ENCODE assay signal across 1 cellular context in genomic region chrX:1144293-1144692, GRCh38.
A peak's percentile ranks its signal among the peaks of the same experiment; 100 is the strongest.
TF ChIP-seq lines count a peak whose summit lies in the region.

No MANE protein-coding gene starts in this region.

TF ChIP-seq in HEK293, 187 proteins besides CTCF, POLR2A, EP300 and RAD21 (continued from another document):
- TF ChIP-seq ZNF48 (tag by site-specific recombination; IDR thresholded peaks at IDR 0.05) (no peak), ZNF366 (tag by site-specific recombination; conservative IDR thresholded peaks at IDR 0.05) (no peak), ZBTB1 (tag by site-specific recombination; IDR thresholded peaks at IDR 0.05) (no peak), ZNF132 (tag by site-specific recombination; IDR thresholded peaks at IDR 0.05; ENCODE audit: borderline replicate concordance) (no peak), ZNF560 (tag by site-specific recombination; IDR thresholded peaks at IDR 0.05; ENCODE audit: borderline replicate concordance) (no peak), KLF1 (tag by site-specific recombination; IDR thresholded peaks at IDR 0.05) (no peak), ZNF704 (tag by site-specific recombination; IDR thresholded peaks at IDR 0.05) (no peak), ZNF221 (tag by site-specific recombination; IDR thresholded peaks at IDR 0.05; ENCODE audit: borderline replicate concordance) (no peak), ZFP37 (tag by site-specific recombination; IDR thresholded peaks at IDR 0.05) (no peak), ZNF214 (tag by site-specific recombination; IDR thresholded peaks at IDR 0.05; ENCODE audit: borderline replicate concordance) (no peak), ZBTB48 (tag by site-specific recombination; IDR thresholded peaks at IDR 0.05) (no peak), ZNF239 (tag by site-specific recombination; IDR thresholded peaks at IDR 0.05) (no peak), ZNF510 (tag by site-specific recombination; IDR thresholded peaks at IDR 0.05; ENCODE audit: insufficient replicate concordance) (no peak), ZNF843 (tag by site-specific recombination; IDR thresholded peaks at IDR 0.05) (no peak), ZNF394 (tag by site-specific recombination; IDR thresholded peaks at IDR 0.05; ENCODE audit: borderline replicate concordance) (no peak), ZNF23 (tag by site-specific recombination; IDR thresholded peaks at IDR 0.05; ENCODE audit: borderline replicate concordance) (no peak), RBAK (tag by site-specific recombination; IDR thresholded peaks at IDR 0.05) (no peak), ZNF707 (tag by site-specific recombination; IDR thresholded peaks at IDR 0.05) (no peak), ZSCAN5A (tag by site-specific recombination; IDR thresholded peaks at IDR 0.05) (no peak), PRDM6 (tag by site-specific recombination; IDR thresholded peaks at IDR 0.05) (peak; percentile 62), ZNF639 (tag by site-specific recombination; IDR thresholded peaks at IDR 0.05) (peak; percentile 74; the same call in 1 of the 2 replicates), ZNF341 (tag by site-specific recombination; IDR thresholded peaks at IDR 0.05; ENCODE audit: low read depth) (no peak), ZNF302 (tag by site-specific recombination; IDR thresholded peaks at IDR 0.05; ENCODE audit: low read depth) (no peak), ZNF629 (tag by site-specific recombination; IDR thresholded peaks at IDR 0.05) (peak; percentile 86), ZNF169 (tag by site-specific recombination; IDR thresholded peaks at IDR 0.05) (no peak), ZNF335 (tag by site-specific recombination; conservative IDR thresholded peaks at IDR 0.05) (no peak), KLF8 (tag by site-specific recombination; IDR thresholded peaks at IDR 0.05) (0 out of 2 replicates have a peak, but pooled peaks have one; percentile 51), ZBTB44 (tag by site-specific recombination; IDR thresholded peaks at IDR 0.05) (no peak), HIC1 (tag by site-specific recombination; IDR thresholded peaks at IDR 0.05) (peak; percentile 60)
- TF ChIP-seq, protein P1, sequence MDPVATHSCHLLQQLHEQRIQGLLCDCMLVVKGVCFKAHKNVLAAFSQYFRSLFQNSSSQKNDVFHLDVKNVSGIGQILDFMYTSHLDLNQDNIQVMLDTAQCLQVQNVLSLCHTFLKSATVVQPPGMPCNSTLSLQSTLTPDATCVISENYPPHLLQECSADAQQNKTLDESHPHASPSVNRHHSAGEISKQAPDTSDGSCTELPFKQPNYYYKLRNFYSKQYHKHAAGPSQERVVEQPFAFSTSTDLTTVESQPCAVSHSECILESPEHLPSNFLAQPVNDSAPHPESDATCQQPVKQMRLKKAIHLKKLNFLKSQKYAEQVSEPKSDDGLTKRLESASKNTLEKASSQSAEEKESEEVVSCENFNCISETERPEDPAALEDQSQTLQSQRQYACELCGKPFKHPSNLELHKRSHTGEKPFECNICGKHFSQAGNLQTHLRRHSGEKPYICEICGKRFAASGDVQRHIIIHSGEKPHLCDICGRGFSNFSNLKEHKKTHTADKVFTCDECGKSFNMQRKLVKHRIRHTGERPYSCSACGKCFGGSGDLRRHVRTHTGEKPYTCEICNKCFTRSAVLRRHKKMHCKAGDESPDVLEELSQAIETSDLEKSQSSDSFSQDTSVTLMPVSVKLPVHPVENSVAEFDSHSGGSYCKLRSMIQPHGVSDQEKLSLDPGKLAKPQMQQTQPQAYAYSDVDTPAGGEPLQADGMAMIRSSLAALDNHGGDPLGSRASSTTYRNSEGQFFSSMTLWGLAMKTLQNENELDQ (tag by site-specific recombination; IDR thresholded peaks at IDR 0.05; ENCODE audit: low read depth), result no peak
- TF ChIP-seq, protein P2, sequence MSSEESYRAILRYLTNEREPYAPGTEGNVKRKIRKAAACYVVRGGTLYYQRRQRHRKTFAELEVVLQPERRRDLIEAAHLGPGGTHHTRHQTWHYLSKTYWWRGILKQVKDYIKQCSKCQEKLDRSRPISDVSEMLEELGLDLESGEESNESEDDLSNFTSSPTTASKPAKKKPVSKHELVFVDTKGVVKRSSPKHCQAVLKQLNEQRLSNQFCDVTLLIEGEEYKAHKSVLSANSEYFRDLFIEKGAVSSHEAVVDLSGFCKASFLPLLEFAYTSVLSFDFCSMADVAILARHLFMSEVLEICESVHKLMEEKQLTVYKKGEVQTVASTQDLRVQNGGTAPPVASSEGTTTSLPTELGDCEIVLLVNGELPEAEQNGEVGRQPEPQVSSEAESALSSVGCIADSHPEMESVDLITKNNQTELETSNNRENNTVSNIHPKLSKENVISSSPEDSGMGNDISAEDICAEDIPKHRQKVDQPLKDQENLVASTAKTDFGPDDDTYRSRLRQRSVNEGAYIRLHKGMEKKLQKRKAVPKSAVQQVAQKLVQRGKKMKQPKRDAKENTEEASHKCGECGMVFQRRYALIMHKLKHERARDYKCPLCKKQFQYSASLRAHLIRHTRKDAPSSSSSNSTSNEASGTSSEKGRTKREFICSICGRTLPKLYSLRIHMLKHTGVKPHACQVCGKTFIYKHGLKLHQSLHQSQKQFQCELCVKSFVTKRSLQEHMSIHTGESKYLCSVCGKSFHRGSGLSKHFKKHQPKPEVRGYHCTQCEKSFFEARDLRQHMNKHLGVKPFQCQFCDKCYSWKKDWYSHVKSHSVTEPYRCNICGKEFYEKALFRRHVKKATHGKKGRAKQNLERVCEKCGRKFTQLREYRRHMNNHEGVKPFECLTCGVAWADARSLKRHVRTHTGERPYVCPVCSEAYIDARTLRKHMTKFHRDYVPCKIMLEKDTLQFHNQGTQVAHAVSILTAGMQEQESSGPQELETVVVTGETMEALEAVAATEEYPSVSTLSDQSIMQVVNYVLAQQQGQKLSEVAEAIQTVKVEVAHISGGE (tag by site-specific recombination; conservative IDR thresholded peaks at IDR 0.05; ENCODE audit: low read depth), result no peak
- TF ChIP-seq, protein P3, sequence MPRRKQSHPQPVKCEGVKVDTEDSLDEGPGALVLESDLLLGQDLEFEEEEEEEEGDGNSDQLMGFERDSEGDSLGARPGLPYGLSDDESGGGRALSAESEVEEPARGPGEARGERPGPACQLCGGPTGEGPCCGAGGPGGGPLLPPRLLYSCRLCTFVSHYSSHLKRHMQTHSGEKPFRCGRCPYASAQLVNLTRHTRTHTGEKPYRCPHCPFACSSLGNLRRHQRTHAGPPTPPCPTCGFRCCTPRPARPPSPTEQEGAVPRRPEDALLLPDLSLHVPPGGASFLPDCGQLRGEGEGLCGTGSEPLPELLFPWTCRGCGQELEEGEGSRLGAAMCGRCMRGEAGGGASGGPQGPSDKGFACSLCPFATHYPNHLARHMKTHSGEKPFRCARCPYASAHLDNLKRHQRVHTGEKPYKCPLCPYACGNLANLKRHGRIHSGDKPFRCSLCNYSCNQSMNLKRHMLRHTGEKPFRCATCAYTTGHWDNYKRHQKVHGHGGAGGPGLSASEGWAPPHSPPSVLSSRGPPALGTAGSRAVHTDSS (tag by site-specific recombination; IDR thresholded peaks at IDR 0.05), result no peak
- TF ChIP-seq, protein P4, sequence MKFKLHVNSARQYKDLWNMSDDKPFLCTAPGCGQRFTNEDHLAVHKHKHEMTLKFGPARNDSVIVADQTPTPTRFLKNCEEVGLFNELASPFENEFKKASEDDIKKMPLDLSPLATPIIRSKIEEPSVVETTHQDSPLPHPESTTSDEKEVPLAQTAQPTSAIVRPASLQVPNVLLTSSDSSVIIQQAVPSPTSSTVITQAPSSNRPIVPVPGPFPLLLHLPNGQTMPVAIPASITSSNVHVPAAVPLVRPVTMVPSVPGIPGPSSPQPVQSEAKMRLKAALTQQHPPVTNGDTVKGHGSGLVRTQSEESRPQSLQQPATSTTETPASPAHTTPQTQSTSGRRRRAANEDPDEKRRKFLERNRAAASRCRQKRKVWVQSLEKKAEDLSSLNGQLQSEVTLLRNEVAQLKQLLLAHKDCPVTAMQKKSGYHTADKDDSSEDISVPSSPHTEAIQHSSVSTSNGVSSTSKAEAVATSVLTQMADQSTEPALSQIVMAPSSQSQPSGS (tag by site-specific recombination; IDR thresholded peaks at IDR 0.05; ENCODE audit: low read depth), result peak; percentile 64; the same call in 1 of the 2 replicates
